Comparison of ENCODE assay signal across 12 cellular contexts in the genomic region with DNA sequence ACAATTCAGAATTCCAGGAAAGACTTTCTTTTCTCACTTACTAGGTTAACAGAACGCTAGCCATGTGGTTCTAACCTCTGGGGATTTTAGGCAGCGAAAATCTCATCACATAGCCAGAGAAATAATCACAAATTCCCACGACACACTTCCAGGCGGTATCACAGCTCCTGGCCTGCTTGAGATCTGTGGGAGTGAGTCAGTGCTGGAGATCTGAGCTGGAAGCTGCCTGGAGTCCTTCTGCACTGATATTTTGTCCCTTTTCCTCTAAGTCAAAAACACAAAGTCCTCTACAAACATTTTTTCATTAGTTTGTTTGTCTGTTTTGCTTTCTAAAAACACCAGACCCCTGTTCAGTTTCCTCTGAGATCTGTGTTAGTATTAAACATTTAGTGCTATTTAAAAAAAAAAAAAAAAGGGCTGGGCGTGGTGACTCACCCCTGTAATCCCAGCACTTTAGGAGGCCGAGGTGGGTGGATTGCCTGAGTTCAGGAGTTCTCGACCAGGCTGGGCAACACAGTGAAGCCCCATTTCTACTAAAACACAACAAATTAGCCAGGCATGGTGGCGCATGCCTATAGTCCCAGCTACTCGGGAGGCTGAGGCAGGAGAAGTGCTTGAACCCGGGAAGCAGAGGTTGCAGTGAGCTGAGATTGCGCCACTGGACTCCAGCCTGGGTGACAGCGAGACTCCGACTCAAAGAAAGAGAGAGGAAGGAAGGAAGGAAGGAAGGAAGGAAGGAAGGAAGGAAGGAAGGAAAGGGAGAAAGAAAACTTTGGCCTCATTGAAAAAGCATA. TPM values are rescaled to one million over a fixed set of nuclear protein-coding genes. Genes with fewer than 3 reads are reported as not detected.
DNase-seq lines count a peak whose midpoint lies in the region; ATAC-seq and TF ChIP-seq lines count a peak whose summit lies in the region.
"Had no signal": no experiment of that assay in that cellular context is flagged by ENCODE, and none has a peak within 500 bp of the region (broad histone marks: within the 10 kb centered on the region; RNA-seq: fewer than 3 reads in every experiment).

No MANE protein-coding gene starts in this region.

- no peak overlapping the region; the same call in 1 of the 2 replicates for H3K9ac ChIP-seq in IMR-90 (ENCODE audit: low read depth, low read length)
- peak overlapping the region; percentile 28 for H3K9ac ChIP-seq in mesenchymal stem cell (ENCODE audit: low read length)

- ATAC-seq in IMR-90 (ENCODE audit: low read depth): peak; percentile 80
- ATAC-seq: body of pancreas had no signal

- no peaks in the 10 kb centered on the region for H3K79me1 ChIP-seq in IMR-90 (ENCODE audit: low read depth in 1 of 2, low read length in 2 of 2)
- no peaks in the 10 kb centered on the region for H3K79me1 ChIP-seq in mesenchymal stem cell (replicated peaks; ENCODE audit: low read length, poor library complexity, severe bottlenecking)

- dilution Hi-C loops in IMR-90 (cut with HindIII; ENCODE audit: low sequenced_read_pairs, unreplicated experiment): no loop called here

- H2BK20ac ChIP-seq in IMR-90 (ENCODE audit: low read depth, low read length): no peak overlapping the region

- H2BK120ac ChIP-seq in IMR-90 (ENCODE audit: low read depth, low read length) (no peak overlapping the region), mesenchymal stem cell (ENCODE audit: low read depth, low read length) (no peak overlapping the region)

- 0 out of 2 replicates have a peak, but pooled peaks cover 4% of the 10 kb centered on the region for H3K9me1 ChIP-seq in IMR-90 (ENCODE audit: insufficient read depth, low read length)

- no peak overlapping the region for H3K27ac ChIP-seq in IMR-90 (ENCODE audit: insufficient read depth, low read length)
- H3K27ac ChIP-seq in mesenchymal stem cell (ENCODE audit: low read length, poor library complexity, severe bottlenecking): peak overlapping the region; percentile 30
- H3K27ac ChIP-seq in tibial nerve: peak overlapping the region in 3 of 4 donors; percentile 69 to 92 (median 92)

- peaks cover 2% of the 10 kb centered on the region; the same call in 1 of the 2 replicates for H3K4me1 ChIP-seq in IMR-90 (ENCODE audit: control insufficient read depth, insufficient read depth, low read length)
- H3K4me1 ChIP-seq in mesenchymal stem cell (ENCODE audit: control insufficient read depth, insufficient read depth, low read depth, low read length): peaks cover 7% of the 10 kb centered on the region
- peaks cover 0 to 25% (median 12%) of the 10 kb centered on the region in 4 donors for H3K4me1 ChIP-seq in tibial nerve

- intact Hi-C loops in IMR-90 (cut with micrococcal nuclease): loop anchor here (10.0 kb wide), 1 partner anchor 455 kb away; no protein-coding TSS in a partner anchor

- no TSS peak for BruUV-seq in IMR-90 (replicated peaks; lab: Mats Ljungman, UMichigan)

- H3K4me2 ChIP-seq in IMR-90 (ENCODE audit: low read depth, low read length) (no peak overlapping the region), mesenchymal stem cell (ENCODE audit: low read length, poor library complexity, severe bottlenecking) (no peak overlapping the region)

- H4K8ac ChIP-seq in IMR-90 (ENCODE audit: low read depth in 2 of 2, low read length in 2 of 2) (no peak overlapping the region), mesenchymal stem cell (ENCODE audit: low read length) (no peak overlapping the region)

- H2AFZ ChIP-seq in IMR-90 (replicated peaks; ENCODE audit: low read length, poor library complexity) (no peak overlapping the region), mesenchymal stem cell (ENCODE audit: low read depth, low read length) (no peak overlapping the region)

- H3K18ac ChIP-seq in IMR-90 (ENCODE audit: low read depth, low read length): no peak overlapping the region
- H3K18ac ChIP-seq in mesenchymal stem cell (ENCODE audit: low read depth in 1 of 2, low read length in 2 of 2): no peak overlapping the region

- H4K20me1 ChIP-seq in IMR-90 (ENCODE audit: insufficient read depth, low read length): no peaks in the 10 kb centered on the region

- H3K4ac ChIP-seq in IMR-90 (ENCODE audit: low read depth, low read length) (no peak overlapping the region), mesenchymal stem cell (ENCODE audit: low read depth in 1 of 2, low read length in 2 of 2) (peak overlapping the region in 1 of 2 experiments; percentile 19)

- H3K27me3 ChIP-seq in IMR-90 (ENCODE audit: control insufficient read depth, insufficient read depth, low read length): no peaks in the 10 kb centered on the region; the same call in 1 of the 2 replicates
- H3K27me3 ChIP-seq in mesenchymal stem cell (ENCODE audit: control insufficient read depth in 1 of 2, insufficient read depth in 1 of 2, low read length in 2 of 2): no peaks in the 10 kb centered on the region
- no peaks in the 10 kb centered on the region for H3K27me3 ChIP-seq in tibial nerve
- H3K27me3 ChIP-seq: body of pancreas had no signal

- no peaks in the 10 kb centered on the region for H3K9me3 ChIP-seq in IMR-90 (ENCODE audit: control insufficient read depth, insufficient read depth, low read length)
- H3K9me3 ChIP-seq in mesenchymal stem cell (ENCODE audit: control insufficient read depth, low read length): no peaks in the 10 kb centered on the region
- H3K9me3 ChIP-seq in tibial nerve: no peaks in the 10 kb centered on the region
- H3K9me3 ChIP-seq: body of pancreas had no signal

- no peak overlapping the region for H2BK5ac ChIP-seq in IMR-90 (ENCODE audit: low read depth, low read length, poor library complexity, severe bottlenecking)
- no peak overlapping the region for H2BK5ac ChIP-seq in mesenchymal stem cell (ENCODE audit: low read depth, low read length, poor library complexity, severe bottlenecking)

- TF ChIP-seq POLR2A in IMR-90 (IDR thresholded peaks at IDR 0.05; ENCODE audit: low read depth, low read length) (no peak), tibial nerve (IDR thresholded peaks at IDR 0.05) (no peak)

- no peak overlapping the region; the same call in 1 of the 2 replicates for H3K14ac ChIP-seq in IMR-90 (replicated peaks; ENCODE audit: low read depth, low read length)
- no peak overlapping the region for H3K14ac ChIP-seq in mesenchymal stem cell (ENCODE audit: low read length in 2 of 2)

- POLR2A ChIA-PET in IMR-90 (lab: Charles Lee; ENCODE audit: unreplicated experiment): no interaction called here

- no peak for TF ChIP-seq RAD21 in IMR-90 (IDR thresholded peaks at IDR 0.05; ENCODE audit: low read length)

- no peak overlapping the region for H2AK9ac ChIP-seq in IMR-90 (replicated peaks; ENCODE audit: low read depth, low read length, poor library complexity)

- WGBS in IMR-90 (ENCODE audit: extremely low coverage in 2 of 2, insufficient read length in 1 of 2), 2 experiments: no CpG with 5 or more reads among the region's 13 CpGs
- 69% methylated on average over 9 of the region's 13 CpGs for WGBS in mesenchymal stem cell
- 77% methylated on average over 13 of the region's 13 CpGs for WGBS in tibial nerve, 2 donors

- no peak overlapping the region for H2AK5ac ChIP-seq in IMR-90 (ENCODE audit: low read depth, low read length)
- no peak overlapping the region for H2AK5ac ChIP-seq in mesenchymal stem cell (ENCODE audit: low read length, severe bottlenecking)

- H3K56ac ChIP-seq in IMR-90 (ENCODE audit: extremely low read depth, insufficient read depth, low read length): no peak overlapping the region

- CTCF ChIA-PET in IMR-90 (lab: Yijun Ruan, JAX): no interaction called here

- 0 out of 3 replicates have a peak overlapping the region, but pooled peaks have one; percentile 0 for H2BK15ac ChIP-seq in IMR-90 (ENCODE audit: low read depth, low read length)
- no peak overlapping the region for H2BK15ac ChIP-seq in mesenchymal stem cell (ENCODE audit: low read depth, poor library complexity, severe bottlenecking)

- H3K23ac ChIP-seq in IMR-90 (ENCODE audit: low read depth, low read length) (no peak overlapping the region), mesenchymal stem cell (ENCODE audit: low read length in 2 of 2) (no peak overlapping the region)

- in situ Hi-C loops in IMR-90 (cut with MboI; ENCODE audit: low sequenced_read_pairs): no loop called here

- DNase-seq in IMR-90 (peak; percentile 85), choroid plexus epithelial cell (ENCODE audit: low read depth) (peak; percentile 74), mesenchymal stem cell (peak; percentile 85), tibial nerve (ENCODE audit: low spot score in 2 of 2) (no peak), NK-92 (lab: John Stamatoyannopoulos, UW; ENCODE audit: unreplicated experiment) (no peak), iPS-NIHi11 (ENCODE audit: low spot score) (no peak), SHP77 treated with DMSO at 0.1 percent for 48 hours (lab: John Stamatoyannopoulos, UW) (no peak), NCI-H69 (lab: John Stamatoyannopoulos, UW) (no peak)
- DNase-seq: activated CD4-positive, alpha-beta T cell treated with anti-CD3 and anti-CD28 coated beads for 1 hour; stimulated activated CD4-positive, alpha-beta T cell treated with anti-CD3 and anti-CD28 coated beads, Interleukin-4, amount 100 ng/mL, for 4 hours had no signal

- no peak overlapping the region for H2BK12ac ChIP-seq in mesenchymal stem cell (ENCODE audit: low read length in 2 of 2)

- no peak overlapping the region for H4K5ac ChIP-seq in IMR-90 (ENCODE audit: low read depth, low read length)

- peak in 1 of 2 donors; percentile 29 for TF ChIP-seq EP300 in tibial nerve (IDR thresholded peaks at IDR 0.05)

- no peak overlapping the region for H4K91ac ChIP-seq in IMR-90 (ENCODE audit: insufficient read depth, low read depth, low read length)
- H4K91ac ChIP-seq in mesenchymal stem cell (ENCODE audit: low read length): no peak overlapping the region

- no peak overlapping the region for H3K4me3 ChIP-seq in IMR-90 (ENCODE audit: insufficient read depth, low read depth, low read length)
- H3K4me3 ChIP-seq in choroid plexus epithelial cell (ENCODE audit: low read depth, low read length): no peak overlapping the region
- no peak overlapping the region for H3K4me3 ChIP-seq in mesenchymal stem cell (ENCODE audit: insufficient read depth in 1 of 2, low read depth in 1 of 2, low read length in 2 of 2)
- H3K4me3 ChIP-seq in tibial nerve: no peak overlapping the region
- H3K4me3 ChIP-seq: body of pancreas, GM23338 had no signal

- TF ChIP-seq CTCF in IMR-90 (conservative IDR thresholded peaks at IDR 0.05; ENCODE audit: low read depth, low read length) (no peak), choroid plexus epithelial cell (conservative IDR thresholded peaks at IDR 0.05; ENCODE audit: low read depth, low read length) (no peak), tibial nerve (IDR thresholded peaks at IDR 0.05) (no peak)

- no peaks in the 10 kb centered on the region for H3K36me3 ChIP-seq in IMR-90 (ENCODE audit: control insufficient read depth, insufficient read depth, low read length)
- H3K36me3 ChIP-seq in mesenchymal stem cell (ENCODE audit: control insufficient read depth in 1 of 2, insufficient read depth in 2 of 2, low read depth in 1 of 2, low read length in 2 of 2): no peaks in the 10 kb centered on the region
- H3K36me3 ChIP-seq in tibial nerve: no peaks in the 10 kb centered on the region

RNA-seq across cellular contexts. Expression of a gene that starts 12.2 kb away (rescaled TPM):
- total RNA-seq in IMR-90 (2012; rRNA removed) (0.18 TPM in 1 of 2 replicates, not detected in the other), tibial nerve (not detected)
- polyA plus RNA-seq in IMR-90 (2012; rRNA removed): not detected in 2 replicates
- 0.04 TPM in 1 of 2 replicates, not detected in the other for polyA plus RNA-seq in IMR-90 (2012; cell fraction: cytosol; rRNA removed)
- 0.09 TPM in 1 of 2 replicates, not detected in the other for polyA plus RNA-seq in IMR-90 (2012; cell fraction: nucleus; rRNA removed; ENCODE audit: low replicate concordance)
- 0.14 TPM for polyA plus RNA-seq in mesenchymal stem cell (2013, experiment 1 of 2)
- 0.08 TPM for polyA plus RNA-seq in mesenchymal stem cell (2013, experiment 2 of 2)
- total RNA-seq: body of pancreas, GM23338 had no signal
- polyA plus RNA-seq: GM23338 had no signal

RNA-seq across cellular contexts. Expression of a gene that starts 55.6 kb away (rescaled TPM):
- total RNA-seq in IMR-90 (2012; rRNA removed): 276 and 480 TPM in 2 replicates
- 150 and 185 TPM in 2 replicates for polyA plus RNA-seq in IMR-90 (2012; rRNA removed)
- polyA plus RNA-seq in IMR-90 (2012; cell fraction: cytosol; rRNA removed): 30.1 and 60.4 TPM in 2 replicates
- polyA plus RNA-seq in IMR-90 (2012; cell fraction: nucleus; rRNA removed; ENCODE audit: low replicate concordance): 14.1 and 131 TPM in 2 replicates
- 349 TPM for polyA plus RNA-seq in mesenchymal stem cell (2013, experiment 1 of 2)
- 353 TPM for polyA plus RNA-seq in mesenchymal stem cell (2013, experiment 2 of 2)
- 100 to 1,000 TPM; 105 to 255 (median 186) TPM for total RNA-seq in tibial nerve

Comparison
In these comparisons a context has a peak if more than half of its experiments do, and no peak if none do; other contexts are left out.
1. DNase-seq: peak in IMR-90 (single experiment), choroid plexus epithelial cell (single experiment) and mesenchymal stem cell (single experiment); none in tibial nerve (0 of 2), NK-92 (single experiment), iPS-NIHi11 (single experiment), SHP77 treated with DMSO at 0.1 percent for 48 hours (single experiment) and NCI-H69 (single experiment).